Comparison of ENCODE assay signal across 2 cellular contexts in the genomic region with DNA sequence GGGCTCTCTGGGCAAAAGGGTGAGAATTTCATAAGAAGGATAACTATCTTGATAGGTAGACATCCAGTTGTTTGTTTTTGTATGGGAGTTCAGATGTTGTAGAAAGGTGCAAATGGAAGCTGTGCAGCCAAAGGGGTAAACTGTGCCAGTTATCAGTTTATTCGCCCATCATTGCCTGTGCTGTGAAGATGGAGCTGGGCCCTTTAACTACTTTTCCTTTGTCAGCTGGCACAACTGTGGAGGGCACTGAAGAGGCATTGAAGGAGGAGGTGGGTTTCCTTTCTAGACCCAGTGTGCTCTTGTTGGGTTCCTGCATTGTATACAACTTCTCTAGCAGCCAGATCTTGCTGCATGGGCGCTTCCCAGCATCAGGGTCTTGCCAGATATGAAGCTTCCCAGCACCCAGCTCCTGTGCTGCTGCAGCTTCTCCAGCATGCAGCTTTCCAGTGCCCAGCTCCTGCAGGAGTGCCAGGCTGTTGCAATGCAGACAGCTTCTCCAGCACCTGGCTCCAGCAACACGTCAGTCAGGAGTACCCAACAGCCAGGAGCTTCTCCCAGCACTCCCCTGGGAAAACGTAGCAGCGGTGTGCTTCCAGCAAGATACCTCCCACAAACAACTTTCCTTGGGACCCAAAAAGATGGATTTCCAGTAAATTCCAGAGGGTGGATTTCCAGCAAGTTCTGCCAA.
TF ChIP-seq lines count a peak whose summit lies in the region.

No MANE protein-coding gene starts in this region.

TF ChIP-seq in GM12891, 5 proteins besides CTCF, POLR2A, EP300 and RAD21:
- TF ChIP-seq POU2F2 (IDR thresholded peaks at IDR 0.05; ENCODE audit: low read depth, low read length) (no peak), TAF1 (IDR thresholded peaks at IDR 0.05; ENCODE audit: low read depth, low read length) (no peak), SPI1 (IDR thresholded peaks at IDR 0.05; ENCODE audit: low read depth, low read length) (no peak)
TF ChIP-seq in GM12891: peak in this region for 0.

TF ChIP-seq in GM12878, 131 proteins besides CTCF, POLR2A, EP300 and RAD21:
- no peak for TF ChIP-seq KLF5 (IDR thresholded peaks at IDR 0.05; ENCODE audit: partially characterized antibody)
- no peak for TF ChIP-seq ZBED1 (IDR thresholded peaks at IDR 0.05; ENCODE audit: borderline replicate concordance)
- TF ChIP-seq CBX5 (IDR thresholded peaks at IDR 0.05; ENCODE audit: low read depth): 0 out of 2 replicates have a peak, but pooled peaks have one; percentile 57
